Comparison of ENCODE assay signal across 10 cellular contexts in the genomic region with DNA sequence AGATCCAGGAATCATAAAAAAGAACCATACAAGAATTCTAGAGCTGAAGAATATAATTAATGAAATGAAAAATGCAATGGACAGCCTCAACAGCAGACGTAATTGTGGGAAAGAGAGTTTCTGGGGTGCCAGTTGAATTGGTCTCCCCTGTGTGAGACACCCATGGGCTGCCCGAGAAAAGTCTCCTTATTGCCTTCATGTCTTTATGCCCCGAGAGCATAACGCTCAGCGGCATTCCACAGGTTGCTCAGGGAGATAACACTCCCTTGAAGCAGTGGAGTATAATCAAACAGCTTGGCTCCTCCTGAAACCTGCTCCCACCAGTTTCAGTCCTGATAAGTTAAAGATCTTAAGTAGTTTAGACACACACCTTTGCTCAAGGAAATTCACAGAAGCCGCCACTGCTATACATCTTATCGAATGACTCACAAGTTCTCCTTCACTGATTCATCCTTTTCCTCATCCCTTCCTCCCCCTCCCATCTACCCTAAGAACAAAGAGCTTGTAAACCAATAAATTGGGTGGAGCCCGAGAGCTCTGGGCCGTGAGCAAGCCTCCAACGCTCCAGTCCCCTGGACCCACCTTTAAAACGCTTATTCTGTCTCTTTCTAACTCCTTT. TPM values are rescaled to one million over a fixed set of nuclear protein-coding genes. Genes with fewer than 3 reads are reported as not detected.
DNase-seq lines count a peak whose midpoint lies in the region; FAIRE-seq and TF ChIP-seq lines count a peak whose summit lies in the region.
"Not testable (repeated sequence)": the region's sequence is repeated elsewhere in the genome, so short reads cannot be mapped to it uniquely, and the experiment has no call there.
"Had no signal": no experiment of that assay in that cellular context is flagged by ENCODE, and none has a peak within 500 bp of the region (broad histone marks: within the 10 kb centered on the region; RNA-seq: fewer than 3 reads in every experiment).

No MANE protein-coding gene starts in this region.

- not testable (repeated sequence) for H4K20me1 ChIP-seq in astrocyte (ENCODE audit: insufficient read depth, low read length); endothelial cell of umbilical vein (replicated peaks; ENCODE audit: control insufficient read depth, extremely low read depth, insufficient read depth, low read length); keratinocyte (ENCODE audit: control insufficient read depth, extremely low read depth, insufficient read depth, low read length)

- not testable (repeated sequence) for H3K4me1 ChIP-seq in astrocyte (ENCODE audit: insufficient read depth, low read length); endothelial cell of umbilical vein (ENCODE audit: control insufficient read depth, extremely low read depth, insufficient read depth, low read length); neuron (ENCODE audit: insufficient read depth, low read length)
- peaks cover 24% of the 10 kb centered on the region for H3K4me1 ChIP-seq in keratinocyte (ENCODE audit: control insufficient read depth, extremely low read depth, insufficient read depth, low read length)

- DNase-seq in Calu3 = peak; percentile 56
- DNase-seq in HT1080 (ENCODE audit: low read depth) = peak; percentile 91
- DNase-seq in RPMI7951 (ENCODE audit: low read depth) = peak; percentile 22
- DNase-seq in astrocyte (ENCODE audit: low read depth) = peak; percentile 57
- peak; percentile 19 for DNase-seq in endothelial cell of umbilical vein (ENCODE audit: low read depth, low spot score)
- peak; percentile 71 for DNase-seq in keratinocyte (ENCODE audit: low read depth, low spot score)
- DNase-seq in type B pancreatic cell (ENCODE audit: extremely low spot score, unreplicated experiment) = not testable (repeated sequence)

- not testable (repeated sequence) for H3K27me3 ChIP-seq in astrocyte (ENCODE audit: insufficient read depth, low read length); endothelial cell of umbilical vein (ENCODE audit: control insufficient read depth in 2 of 2, insufficient read depth in 2 of 2, low read length in 2 of 2); keratinocyte (ENCODE audit: control insufficient read depth, extremely low read depth, insufficient read depth, low read length); neuron (ENCODE audit: insufficient read depth, low read length)

- POLR2A ChIA-PET in endothelial cell of umbilical vein (lab: Charles Lee) = not testable (repeated sequence)

- CTCF ChIA-PET in Calu3 (lab: Charles Lee) (interaction anchor here (0.9 to 1.2 kb wide), 3 partner anchors 9 to 135 kb away, joined by 5 to 12 read pairs (median 5); no protein-coding TSS in a partner anchor), endothelial cell of umbilical vein (lab: Charles Lee) (interaction anchor here (1.5 kb wide), 1 partner anchor 29 kb away, joined by 3 read pairs; a partner anchor contains a TSS)

- peak overlapping the region; percentile 83 for H3K27ac Mint-ChIP-seq in Calu3 (ENCODE audit: unreplicated experiment)
- H3K27ac Mint-ChIP-seq in astrocyte (ENCODE audit: unreplicated experiment) = not testable (repeated sequence)
- H3K27ac Mint-ChIP-seq in type B pancreatic cell = peak overlapping the region; percentile 95

- H3K4me3 ChIP-seq in astrocyte (ENCODE audit: insufficient read depth, low read depth, low read length); endothelial cell of umbilical vein (replicated peaks in 1 of 3; ENCODE audit: insufficient read depth in 1 of 3, low read depth in 1 of 3, low read length in 3 of 3); neuron (ENCODE audit: low read length): not testable (repeated sequence)
- H3K4me3 ChIP-seq in keratinocyte (ENCODE audit: control insufficient read depth in 2 of 3, extremely low read depth in 1 of 3, insufficient read depth in 2 of 3, low read depth in 1 of 3, low read length in 3 of 3) = peak overlapping the region; percentile 3 to 41 (median 22)

- peak overlapping the region; percentile 35 for H3K4me2 ChIP-seq in astrocyte (ENCODE audit: low read length)
- H3K4me2 ChIP-seq in endothelial cell of umbilical vein (ENCODE audit: insufficient read depth, low read length) = not testable (repeated sequence)
- peak overlapping the region; percentile 81 for H3K4me2 ChIP-seq in keratinocyte (ENCODE audit: control insufficient read depth, extremely low read depth, insufficient read depth, low read depth, low read length)

- H3K79me2 ChIP-seq in astrocyte (ENCODE audit: insufficient read depth, low read length); endothelial cell of umbilical vein (ENCODE audit: control insufficient read depth, insufficient read depth, low read length); keratinocyte (ENCODE audit: control insufficient read depth, insufficient read depth, low read length): not testable (repeated sequence)

- H3K4me3 Mint-ChIP-seq in Calu3 (ENCODE audit: low read depth, unreplicated experiment) (peak overlapping the region; percentile 53), type B pancreatic cell (peak overlapping the region; percentile 75)
- H3K4me3 Mint-ChIP-seq in astrocyte (ENCODE audit: unreplicated experiment) = not testable (repeated sequence)

- H2AFZ ChIP-seq in astrocyte (ENCODE audit: low read depth, low read length) (peak overlapping the region; percentile 52), endothelial cell of umbilical vein (ENCODE audit: low read depth, low read length) (peak overlapping the region; percentile 58), keratinocyte (ENCODE audit: control insufficient read depth, low read length) (peak overlapping the region; percentile 79), neuron (ENCODE audit: low read depth, low read length) (peak overlapping the region; percentile 54)

- peak overlapping the region; percentile 32 for H3K27ac ChIP-seq in astrocyte (ENCODE audit: low read depth, low read length)
- H3K27ac ChIP-seq in endothelial cell of umbilical vein (ENCODE audit: insufficient read depth, low read depth, low read length) = peak overlapping the region; percentile 57
- peak overlapping the region; percentile 81 for H3K27ac ChIP-seq in keratinocyte (ENCODE audit: control insufficient read depth, insufficient read depth, low read length)

- not testable (repeated sequence) for H3K9me1 ChIP-seq in endothelial cell of umbilical vein (replicated peaks; ENCODE audit: control insufficient read depth, extremely low read depth, insufficient read depth, low read length); keratinocyte (ENCODE audit: control insufficient read depth, extremely low read depth, insufficient read depth, low read length)

- TF ChIP-seq CTCF in Calu3 (IDR thresholded peaks at IDR 0.05; ENCODE audit: unreplicated experiment); astrocyte (IDR thresholded peaks at IDR 0.05; ENCODE audit: insufficient read depth, low read depth, low read length); endothelial cell of umbilical vein (IDR thresholded peaks at IDR 0.05; ENCODE audit: extremely low read depth in 1 of 2, insufficient read depth in 1 of 2, low read depth in 1 of 2, low read length in 2 of 2); keratinocyte (optimal IDR thresholded peaks at IDR 0.05 in 1 of 3, IDR thresholded peaks at IDR 0.05 in 1 of 3, conservative IDR thresholded peaks at IDR 0.05 in 1 of 3; ENCODE audit: extremely low read depth in 1 of 3, insufficient read depth in 2 of 3, low read length in 3 of 3); type B pancreatic cell (conservative IDR thresholded peaks at IDR 0.05): not testable (repeated sequence)

- BruUV-seq in Calu3 (replicated peaks; lab: Mats Ljungman, UMichigan) = TSS peak; percentile 89
- TSS peak; percentile 78 for BruUV-seq in endothelial cell of umbilical vein (replicated peaks; lab: Mats Ljungman, UMichigan)

- H3K9me3 ChIP-seq in astrocyte (ENCODE audit: insufficient read depth, low read depth, low read length); endothelial cell of umbilical vein (replicated peaks; ENCODE audit: control insufficient read depth, insufficient read depth, low read length); keratinocyte (ENCODE audit: control insufficient read depth, low read depth, low read length); neuron (ENCODE audit: low read length): not testable (repeated sequence)

- FAIRE-seq in astrocyte (lab: Jason Lieb, UNC) = not testable (repeated sequence)
- FAIRE-seq in endothelial cell of umbilical vein (lab: Jason Lieb, UNC) (peak; percentile 71), keratinocyte (lab: Jason Lieb, UNC) (peak; percentile 95)

- H3K36me3 Mint-ChIP-seq in Calu3 (ENCODE audit: insufficient read depth, unreplicated experiment); astrocyte (ENCODE audit: low read depth, unreplicated experiment); type B pancreatic cell: not testable (repeated sequence)

- intact Hi-C loops in Calu3 (cut with micrococcal nuclease; ENCODE audit: unreplicated experiment) = not testable (repeated sequence)
- intact Hi-C loops in endothelial cell of umbilical vein (cut with micrococcal nuclease) = loop anchor here (2.0 kb wide), 2 partner anchors 21 to 39 kb away; no protein-coding TSS in a partner anchor

- H3K4me1 Mint-ChIP-seq in Calu3 (ENCODE audit: low read depth, unreplicated experiment) = peaks cover 30% of the 10 kb centered on the region
- H3K4me1 Mint-ChIP-seq in astrocyte (ENCODE audit: low read depth, unreplicated experiment); type B pancreatic cell (ENCODE audit: unreplicated experiment): not testable (repeated sequence)

- not testable (repeated sequence) for H3K27me3 Mint-ChIP-seq in Calu3 (ENCODE audit: unreplicated experiment); astrocyte (ENCODE audit: low read depth, unreplicated experiment); type B pancreatic cell

- dilution Hi-C loops in endothelial cell of umbilical vein (cut with MboI; ENCODE audit: extremely low pct_ligation_motif_present, low sequenced_read_pairs); keratinocyte (cut with MboI; ENCODE audit: extremely low pct_ligation_motif_present, low sequenced_read_pairs): not testable (repeated sequence)

- not testable (repeated sequence) for H3K9ac ChIP-seq in astrocyte (ENCODE audit: low read length)
- H3K9ac ChIP-seq in endothelial cell of umbilical vein (replicated peaks; ENCODE audit: extremely low read depth, insufficient read depth, low read length) (peak overlapping the region; percentile 19), keratinocyte (ENCODE audit: control insufficient read depth, extremely low read depth, insufficient read depth, low read length) (peak overlapping the region; percentile 65)

- not testable (repeated sequence) for TF ChIP-seq POLR2A in endothelial cell of umbilical vein (IDR thresholded peaks at IDR 0.05; ENCODE audit: low read depth, low read length)

- H3K9me3 Mint-ChIP-seq in Calu3 (ENCODE audit: low read depth, unreplicated experiment); astrocyte (ENCODE audit: unreplicated experiment); type B pancreatic cell: not testable (repeated sequence)

- H3K36me3 ChIP-seq in astrocyte (ENCODE audit: insufficient read depth, low read length); endothelial cell of umbilical vein (ENCODE audit: control insufficient read depth in 2 of 2, extremely low read depth in 1 of 2, insufficient read depth in 2 of 2, low read length in 2 of 2); keratinocyte (ENCODE audit: control insufficient read depth in 2 of 2, extremely low read depth in 1 of 2, insufficient read depth in 2 of 2, low read length in 2 of 2); neuron (ENCODE audit: insufficient read depth, low read length): not testable (repeated sequence)

RNA-seq across cellular contexts. Expression of a gene that starts 5.5 kb away (rescaled TPM):
- total RNA-seq in Calu3 (2022) (not detected in 2 replicates), astrocyte (not detected in 2 replicates), endothelial cell of umbilical vein (not detected in 2 replicates), type B pancreatic cell (ENCODE audit: low replicate concordance) (not detected in 2 replicates)
- total RNA-seq in HT1080 (2014; rRNA removed; shearing (Covaris generic)) = not detected in 2 replicates
- not detected in 2 replicates for polyA plus RNA-seq in HT1080 (2015; cell fraction: cytosol; rRNA removed)
- polyA plus RNA-seq in HT1080 (2015; cell fraction: nucleus; rRNA removed) = not detected in 2 replicates
- total RNA-seq in RPMI7951 (2014; rRNA removed; shearing (Covaris generic)) = not detected in 2 replicates
- polyA plus RNA-seq in endothelial cell of umbilical vein (not detected in 2 replicates), keratinocyte (not detected in 3 replicates)
- not detected in 2 replicates for polyA plus RNA-seq in endothelial cell of umbilical vein (2011; cell fraction: cytosol; rRNA removed)
- polyA plus RNA-seq in endothelial cell of umbilical vein (2011; cell fraction: nucleus; rRNA removed) = not detected in 2 replicates
- polyA plus RNA-seq in endothelial cell of umbilical vein (2012) = not detected in 2 replicates
- polyA minus RNA-seq in endothelial cell of umbilical vein (1.1 TPM in 1 of 2 replicates, not detected in the other), keratinocyte (1.0 to 1.2 TPM in 2 of 3 replicates, not detected in the other)
- not detected for polyA minus RNA-seq in endothelial cell of umbilical vein (2011; cell fraction: cytosol; rRNA and poly(A)+ RNA removed)
- polyA minus RNA-seq in endothelial cell of umbilical vein (2011; cell fraction: nucleus; rRNA and poly(A)+ RNA removed) = not detected in 2 replicates
- not detected for polyA plus RNA-seq in keratinocyte (2011; ENCODE audit: low read depth)
- polyA plus RNA-seq in keratinocyte (2011; cell fraction: cytosol; rRNA removed) = not detected in 2 replicates
- 0.27 and 0.45 TPM in 2 replicates for polyA plus RNA-seq in keratinocyte (2011; cell fraction: nucleus; rRNA removed)
- not detected in 2 replicates for polyA plus RNA-seq in keratinocyte (2012; ENCODE audit: low replicate concordance)
- polyA minus RNA-seq in keratinocyte (2011; cell fraction: cytosol; rRNA and poly(A)+ RNA removed) = not detected
- polyA minus RNA-seq in keratinocyte (2011; cell fraction: nucleus; rRNA and poly(A)+ RNA removed) = 0.84 and 1.9 TPM in 2 replicates
- total RNA-seq: OCI-LY7, Right ventricle myocardium superior had no signal

RNA-seq across cellular contexts. Expression of a gene that starts 28.9 kb away (rescaled TPM):
- total RNA-seq in Calu3 (2022) = not detected in 2 replicates
- not detected in 2 replicates for total RNA-seq in HT1080 (2014; rRNA removed; shearing (Covaris generic))
- polyA plus RNA-seq in HT1080 (2015; cell fraction: cytosol; rRNA removed) = not detected in 2 replicates
- not detected in 2 replicates for polyA plus RNA-seq in HT1080 (2015; cell fraction: nucleus; rRNA removed)
- not detected in 2 replicates for total RNA-seq in RPMI7951 (2014; rRNA removed; shearing (Covaris generic))
- total RNA-seq in astrocyte = not detected in 2 replicates
- total RNA-seq in endothelial cell of umbilical vein = not detected in 2 replicates
- not detected in 2 replicates for polyA plus RNA-seq in endothelial cell of umbilical vein
- polyA plus RNA-seq in endothelial cell of umbilical vein (2011; cell fraction: cytosol; rRNA removed) = not detected in 2 replicates
- polyA plus RNA-seq in endothelial cell of umbilical vein (2011; cell fraction: nucleus; rRNA removed) = not detected in 2 replicates
- not detected in 2 replicates for polyA plus RNA-seq in endothelial cell of umbilical vein (2012)
- polyA minus RNA-seq in endothelial cell of umbilical vein = not detected in 2 replicates
- not detected for polyA minus RNA-seq in endothelial cell of umbilical vein (2011; cell fraction: cytosol; rRNA and poly(A)+ RNA removed)
- 0.48 TPM in 1 of 2 replicates, not detected in the other for polyA minus RNA-seq in endothelial cell of umbilical vein (2011; cell fraction: nucleus; rRNA and poly(A)+ RNA removed)
- polyA plus RNA-seq in keratinocyte = 0.08 to 0.20 TPM (median 0.17 TPM) in 3 replicates
- polyA plus RNA-seq in keratinocyte (2011; ENCODE audit: low read depth) = not detected
- polyA plus RNA-seq in keratinocyte (2011; cell fraction: cytosol; rRNA removed) = not detected in 2 replicates
- 0.27 and 0.56 TPM in 2 replicates for polyA plus RNA-seq in keratinocyte (2011; cell fraction: nucleus; rRNA removed)
- polyA plus RNA-seq in keratinocyte (2012; ENCODE audit: low replicate concordance) = 0.18 TPM in 1 of 2 replicates, not detected in the other
- 0.63 to 2.3 TPM in 2 of 3 replicates, not detected in the other for polyA minus RNA-seq in keratinocyte
- polyA minus RNA-seq in keratinocyte (2011; cell fraction: cytosol; rRNA and poly(A)+ RNA removed) = not detected
- polyA minus RNA-seq in keratinocyte (2011; cell fraction: nucleus; rRNA and poly(A)+ RNA removed) = 1.4 and 3.3 TPM in 2 replicates
- total RNA-seq in type B pancreatic cell (ENCODE audit: low replicate concordance) = not detected in 2 replicates
- total RNA-seq: OCI-LY7, Right ventricle myocardium superior had no signal
